ENCODE assay signal across 17 cellular contexts in the genomic region with DNA sequence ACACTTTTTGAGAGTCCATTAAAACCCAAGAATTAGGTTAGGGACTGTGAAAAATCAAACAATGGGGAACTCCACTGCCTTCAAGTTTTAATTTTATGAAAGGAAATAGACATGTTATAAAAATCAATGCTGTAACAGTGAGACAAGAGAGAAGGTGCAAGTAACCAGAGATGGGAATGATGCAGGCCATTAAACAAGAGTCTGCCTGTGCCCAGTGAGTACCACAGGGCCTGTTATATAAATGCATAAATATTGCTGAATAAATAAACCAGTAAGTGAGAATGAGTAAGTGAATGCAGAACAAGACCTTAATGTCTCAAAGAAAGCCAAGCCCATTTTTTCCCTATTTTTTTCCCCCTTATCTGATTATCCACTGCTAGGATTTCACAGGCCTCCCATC. TPM values are rescaled to one million over a fixed set of nuclear protein-coding genes. Genes with fewer than 3 reads are reported as not detected.
A peak's percentile ranks its signal among the peaks of the same experiment; 100 is the strongest.
DNase-seq lines count a peak whose midpoint lies in the region; ATAC-seq and TF ChIP-seq lines count a peak whose summit lies in the region.
"Had no signal": no experiment of that assay in that cellular context is flagged by ENCODE, and none has a peak within 500 bp of the region (broad histone marks: within the 10 kb centered on the region; RNA-seq: fewer than 3 reads in every experiment).

No MANE protein-coding gene starts in this region.

- H3K4me1 Mint-ChIP-seq in natural killer cell, result peaks cover 20 to 32% of the 10 kb centered on the region in 2 donors
- peaks cover 13 to 21% of the 10 kb centered on the region in 2 donors for H3K4me1 Mint-ChIP-seq in natural killer cell treated with Interleukin-12 subunit alpha and Interleukin-12 subunit beta and Interleukin-15 and Interleukin-18, amount 100 ng/mL, for 72 hours (ENCODE audit: low read depth in 2 of 2)
- peaks cover 58% of the 10 kb centered on the region for H3K4me1 Mint-ChIP-seq in nephron progenitor cell

- no peaks in the 10 kb centered on the region for H3K9me3 ChIP-seq in PC-3 (ENCODE audit: low read length)
- H3K9me3 ChIP-seq: BLaER1 had no signal

- no peaks in the 10 kb centered on the region for H3K9me2 ChIP-seq in PC-3 (replicated peaks; ENCODE audit: low read length)

- H3K4me3 ChIP-seq in PC-3 (ENCODE audit: low read length), result no peak overlapping the region
- H3K4me3 ChIP-seq: BLaER1 had no signal

- H3K4me1 ChIP-seq in PC-3 (ENCODE audit: insufficient read depth, low read length), result no peaks in the 10 kb centered on the region

- H3K27ac Mint-ChIP-seq in natural killer cell (peak overlapping the region; percentile 7 to 46), nephron progenitor cell (peak overlapping the region; percentile 57)
- no peak overlapping the region for H3K27ac Mint-ChIP-seq in natural killer cell treated with Interleukin-12 subunit alpha and Interleukin-12 subunit beta and Interleukin-15 and Interleukin-18, amount 100 ng/mL, for 72 hours
- H3K27ac Mint-ChIP-seq: CD8-positive, alpha-beta T cell had no signal

- intact Hi-C loops in natural killer cell (cut with micrococcal nuclease) (no loop called here), PC-3 (cut with micrococcal nuclease) (no loop called here)

- BruUV-seq in PC-3 (replicated peaks; lab: Mats Ljungman, UMichigan), result no TSS peak

- H2AFZ ChIP-seq in PC-3 (ENCODE audit: low read length), result no peak overlapping the region

- no peak overlapping the region for H3K4me2 ChIP-seq in PC-3 (ENCODE audit: low read length)

- no peak overlapping the region for H3K9ac ChIP-seq in PC-3 (ENCODE audit: low read length)
- H3K9ac ChIP-seq: BLaER1 had no signal

- no peak overlapping the region for H3K27ac ChIP-seq in PC-3 (ENCODE audit: low read length)
- H3K27ac ChIP-seq: BLaER1 had no signal

- no peaks in the 10 kb centered on the region for H4K20me1 ChIP-seq in PC-3 (ENCODE audit: low read length)
- H4K20me1 ChIP-seq: BLaER1 had no signal

- H3K36me3 Mint-ChIP-seq in natural killer cell (no peaks in the 10 kb centered on the region), nephron progenitor cell (ENCODE audit: low read depth) (no peaks in the 10 kb centered on the region)
- H3K36me3 Mint-ChIP-seq in natural killer cell treated with Interleukin-12 subunit alpha and Interleukin-12 subunit beta and Interleukin-15 and Interleukin-18, amount 100 ng/mL, for 72 hours, result no peaks in the 10 kb centered on the region
- H3K36me3 Mint-ChIP-seq: CD8-positive, alpha-beta T cell had no signal

- ATAC-seq in natural killer cell, result no peak
- ATAC-seq in natural killer cell treated with Interleukin-12 subunit alpha and Interleukin-12 subunit beta and Interleukin-15 and Interleukin-18, amount 100 ng/mL, for 72 hours, result no peak
- peak; percentile 61 for ATAC-seq in PC-3
- ATAC-seq in GM19023 (IDR thresholded peaks at IDR 0.05; ENCODE audit: unreplicated experiment), result no peak
- ATAC-seq: CD8-positive, alpha-beta T cell; HepG2 had no signal

- H3K4me3 Mint-ChIP-seq in natural killer cell, result no peak overlapping the region
- no peak overlapping the region for H3K4me3 Mint-ChIP-seq in natural killer cell treated with Interleukin-12 subunit alpha and Interleukin-12 subunit beta and Interleukin-15 and Interleukin-18, amount 100 ng/mL, for 72 hours
- no peak overlapping the region for H3K4me3 Mint-ChIP-seq in nephron progenitor cell
- H3K4me3 Mint-ChIP-seq: CD8-positive, alpha-beta T cell had no signal

- H3K27me3 ChIP-seq in PC-3 (ENCODE audit: low read length), result no peaks in the 10 kb centered on the region
- H3K27me3 ChIP-seq: BLaER1 had no signal

- DNase-seq in natural killer cell (no peak), PC-3 (no peak), nephron progenitor cell (no peak), activated T-cell treated with anti-CD3 and anti-CD28 coated beads for 4 hours (no peak), T-helper 9 cell (no peak)
- DNase-seq in natural killer cell treated with Interleukin-12 subunit alpha and Interleukin-12 subunit beta and Interleukin-15 and Interleukin-18, amount 100 ng/mL, for 72 hours (ENCODE audit: low spot score), result no peak
- DNase-seq: CD8-positive, alpha-beta T cell; H7; KG1; NCI-H1694 treated with DMSO at 0.1 percent for 48 hours; NCI-H2081 treated with DMSO at 0.1 percent for 48 hours; NCI-H446 treated with DMSO at 0.1 percent for 48 hours; NCI-H526 treated with DMSO at 0.1 percent for 48 hours; SHP77 had no signal

- CTCF ChIA-PET in PC-3 (lab: Charles Lee), result no interaction called here

- no peak for TF ChIP-seq CTCF in natural killer cell (IDR thresholded peaks at IDR 0.05)
- no peak for TF ChIP-seq CTCF in PC-3 (conservative IDR thresholded peaks at IDR 0.05; ENCODE audit: low read depth, low read length)
- no peak for TF ChIP-seq CTCF in nephron progenitor cell (IDR thresholded peaks at IDR 0.05)

- H3F3A ChIP-seq in PC-3 (ENCODE audit: low read length, unreplicated experiment), result no peaks in the 10 kb centered on the region

- H3K9me3 Mint-ChIP-seq in natural killer cell (no peaks in the 10 kb centered on the region), nephron progenitor cell (peaks cover 10% of the 10 kb centered on the region)
- no peaks in the 10 kb centered on the region for H3K9me3 Mint-ChIP-seq in natural killer cell treated with Interleukin-12 subunit alpha and Interleukin-12 subunit beta and Interleukin-15 and Interleukin-18, amount 100 ng/mL, for 72 hours
- H3K9me3 Mint-ChIP-seq: CD8-positive, alpha-beta T cell had no signal

- POLR2A ChIA-PET in PC-3 (lab: Charles Lee; ENCODE audit: unreplicated experiment), result no interaction called here

- H3K79me2 ChIP-seq in PC-3 (ENCODE audit: low read length), result no peaks in the 10 kb centered on the region

- H3K36me3 ChIP-seq in PC-3 (ENCODE audit: low read depth, low read length), result no peaks in the 10 kb centered on the region
- H3K36me3 ChIP-seq: BLaER1 had no signal

- H3K27me3 Mint-ChIP-seq in natural killer cell (ENCODE audit: low read depth in 2 of 2) (no peaks in the 10 kb centered on the region), nephron progenitor cell (ENCODE audit: low read depth, poor library complexity) (peaks cover 7% of the 10 kb centered on the region)
- no peaks in the 10 kb centered on the region for H3K27me3 Mint-ChIP-seq in natural killer cell treated with Interleukin-12 subunit alpha and Interleukin-12 subunit beta and Interleukin-15 and Interleukin-18, amount 100 ng/mL, for 72 hours

RNA-seq across cellular contexts. Expression of a gene that starts 53.3 kb away (rescaled TPM):
- total RNA-seq in natural killer cell (10 to 100 TPM; 10.1 to 13.5 (median 11.7) TPM), PC-3 (2014; rRNA removed) (16.2 and 24.5 TPM in 2 replicates)
- total RNA-seq in natural killer cell treated with Interleukin-12 subunit alpha and Interleukin-12 subunit beta and Interleukin-15 and Interleukin-18, amount 100 ng/mL, for 72 hours, result 10 to 100 TPM in 1 of 2 donors, 1 to 10 TPM in 1; 7.9 to 11.0 TPM

Comparison
In these comparisons a context has a peak if more than half of its experiments do, and no peak if none do; other contexts are left out.
1. H3K27ac Mint-ChIP-seq: peak in natural killer cell (2 of 2) and nephron progenitor cell (single experiment); none in natural killer cell treated with Interleukin-12 subunit alpha and Interleukin-12 subunit beta and Interleukin-15 and Interleukin-18, amount 100 ng/mL, for 72 hours (0 of 2).